8 cellular contexts compared by ENCODE assay signal in the genomic region with DNA sequence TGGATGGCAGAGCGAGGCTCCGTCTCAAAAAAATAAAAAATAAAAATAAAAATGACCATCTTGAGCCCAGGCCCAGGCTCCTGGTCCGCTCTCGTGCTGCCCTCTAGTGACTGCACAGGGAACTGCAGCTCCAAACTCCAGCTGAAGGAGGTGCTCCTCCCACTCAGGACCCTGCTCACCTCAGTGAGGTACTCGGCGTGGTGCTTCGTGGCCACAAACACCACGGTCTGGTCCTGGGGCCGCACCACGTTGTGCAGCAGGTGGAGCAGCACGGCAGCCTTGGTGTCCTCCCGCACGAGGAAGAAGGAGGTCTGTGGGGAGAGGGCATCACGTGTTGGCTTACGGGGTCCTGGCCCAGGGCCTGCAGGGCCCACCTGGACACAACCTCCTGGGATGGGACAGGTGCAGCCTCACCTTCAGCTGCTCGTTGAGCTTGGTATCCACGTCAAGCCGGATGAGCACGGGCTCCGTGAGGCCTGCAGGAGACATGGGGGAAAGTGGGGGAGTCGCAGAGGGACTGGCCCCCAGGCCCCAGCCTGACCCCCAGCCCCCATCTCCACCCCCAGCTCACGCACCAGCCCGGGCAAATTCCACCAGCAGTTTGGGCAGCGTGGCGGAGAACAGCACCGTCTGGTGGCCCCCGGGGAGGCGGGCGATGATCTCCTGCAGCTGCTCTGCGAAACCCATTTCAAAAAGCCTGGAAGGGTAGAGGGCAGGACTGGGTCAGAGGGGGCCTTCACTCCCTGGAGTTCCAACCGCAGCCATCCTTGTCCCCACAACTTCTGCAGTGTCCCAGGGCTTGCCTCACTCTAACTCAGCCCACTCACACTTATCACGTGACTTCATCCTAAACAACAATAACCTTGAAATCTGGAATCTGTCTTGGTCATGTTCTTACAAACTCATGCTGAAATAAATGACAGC. TPM values are rescaled to one million over a fixed set of nuclear protein-coding genes. Genes with fewer than 3 reads are reported as not detected.
A peak's percentile ranks its signal among the peaks of the same experiment; 100 is the strongest.
DNase-seq lines count a peak whose midpoint lies in the region; ATAC-seq and TF ChIP-seq lines count a peak whose summit lies in the region.

No MANE protein-coding gene starts in this region.

- in situ Hi-C loops in SK-MEL-5 (cut with HindIII; ENCODE audit: low pct_unique_long_range_greater_than_20kb, low sequenced_read_pairs) = no loop called here

- ATAC-seq in DND-41 (ENCODE audit: insufficient read depth, low read depth) (peak; percentile 85), HG02798 (IDR thresholded peaks at IDR 0.05; ENCODE audit: poor library complexity, unreplicated experiment) (peak; percentile 50), GM18873 (IDR thresholded peaks at IDR 0.05; ENCODE audit: low FRiP score, unreplicated experiment) (no peak), HG03025 (IDR thresholded peaks at IDR 0.05; ENCODE audit: low FRiP score, unreplicated experiment) (no peak)

- H3K4me3 ChIP-seq in DND-41 (ENCODE audit: low read depth in 1 of 2, low read length in 2 of 2) = no peak overlapping the region

- no peak overlapping the region for H3K27ac ChIP-seq in DND-41 (ENCODE audit: low read length)

- no peak overlapping the region for H2AFZ ChIP-seq in DND-41 (ENCODE audit: low read depth, low read length)

- peaks cover 33% of the 10 kb centered on the region for H3K79me2 ChIP-seq in DND-41 (ENCODE audit: insufficient read depth, low read length)

- H3K4me1 ChIP-seq in DND-41 (ENCODE audit: insufficient read depth, low read length) = no peaks in the 10 kb centered on the region

- H3K4me3 Mint-ChIP-seq in activated naive CD4-positive, alpha-beta T cell treated with anti-CD3 and anti-CD28 coated beads, Interleukin-2, amount 10 ng/mL, durations not matched to agents 7 days and 5 days = no peak overlapping the region

- H3K9ac ChIP-seq in DND-41 (ENCODE audit: low read depth, low read length) = no peak overlapping the region

- H3K36me3 ChIP-seq in DND-41 (ENCODE audit: insufficient read depth, low read length) = peaks cover 95% of the 10 kb centered on the region

- H3K4me1 Mint-ChIP-seq in activated naive CD4-positive, alpha-beta T cell treated with anti-CD3 and anti-CD28 coated beads, Interleukin-2, amount 10 ng/mL, durations not matched to agents 7 days and 5 days = no peaks in the 10 kb centered on the region

- no peak overlapping the region for H3K4me2 ChIP-seq in DND-41 (ENCODE audit: insufficient read depth, low read length)

- no peaks in the 10 kb centered on the region for H3K27me3 Mint-ChIP-seq in activated naive CD4-positive, alpha-beta T cell treated with anti-CD3 and anti-CD28 coated beads, Interleukin-2, amount 10 ng/mL, durations not matched to agents 7 days and 5 days

- DNase-seq in DND-41 (peak; percentile 75), SK-MEL-5 (ENCODE audit: low read depth, low spot score) (peak; percentile 73), head of caudate nucleus (peak; percentile 19 to 94 (median 83)), renal cortical epithelial cell (ENCODE audit: low read depth) (peak; percentile 35)
- peak; percentile 82 for DNase-seq in activated naive CD4-positive, alpha-beta T cell treated with anti-CD3 and anti-CD28 coated beads, Interleukin-2, amount 10 ng/mL, durations not matched to agents 7 days and 5 days

- CTCF ChIA-PET in activated naive CD4-positive, alpha-beta T cell treated with anti-CD3 and anti-CD28 coated beads, Interleukin-2, amount 10 ng/mL, durations not matched to agents 7 days and 5 days (lab: Charles Lee) = interaction anchor here (0.7 to 7.0 kb wide), 23 partner anchors 8 to 274 kb away, joined by 3 to 41 read pairs (median 4); no protein-coding TSS in a partner anchor

- peak; percentile 98 for TF ChIP-seq CTCF in DND-41 (IDR thresholded peaks at IDR 0.05; ENCODE audit: borderline replicate concordance, extremely low read depth, low read length, poor library complexity, severe bottlenecking)

- H3K27me3 ChIP-seq in DND-41 (ENCODE audit: insufficient read depth, low read length, poor library complexity) = no peaks in the 10 kb centered on the region

- peaks cover 4% of the 10 kb centered on the region for H3K9me3 Mint-ChIP-seq in activated naive CD4-positive, alpha-beta T cell treated with anti-CD3 and anti-CD28 coated beads, Interleukin-2, amount 10 ng/mL, durations not matched to agents 7 days and 5 days

- no peaks in the 10 kb centered on the region for H3K9me3 ChIP-seq in DND-41 (ENCODE audit: insufficient read depth, low read length, severe bottlenecking)

- intact Hi-C loops in head of caudate nucleus (cut with DNase I) = loop anchor here (5.0 kb wide), 1 partner anchor 127 kb away; no protein-coding TSS in a partner anchor

- H3K36me3 Mint-ChIP-seq in activated naive CD4-positive, alpha-beta T cell treated with anti-CD3 and anti-CD28 coated beads, Interleukin-2, amount 10 ng/mL, durations not matched to agents 7 days and 5 days = peaks cover 75% of the 10 kb centered on the region

- H4K20me1 ChIP-seq in DND-41 (ENCODE audit: insufficient read depth, low read length) = peaks cover 14% of the 10 kb centered on the region

- H3K27ac Mint-ChIP-seq in activated naive CD4-positive, alpha-beta T cell treated with anti-CD3 and anti-CD28 coated beads, Interleukin-2, amount 10 ng/mL, durations not matched to agents 7 days and 5 days = no peak overlapping the region

RNA-seq across cellular contexts. Expression of gene DDX54, which starts 10.6 kb away (rescaled TPM):
- total RNA-seq in SK-MEL-5 (2014; rRNA removed; shearing (Covaris generic)) = 60.4 and 73.4 TPM in 2 replicates
- polyA plus RNA-seq in SK-MEL-5 (2015; cell fraction: cytosol; rRNA removed) = 109 and 119 TPM in 2 replicates
- 66.3 and 74.1 TPM in 2 replicates for polyA plus RNA-seq in SK-MEL-5 (2015; cell fraction: nucleus; rRNA removed)
- total RNA-seq in renal cortical epithelial cell = 30.9 and 32.2 TPM in 2 replicates

RNA-seq across cellular contexts. Expression of gene RITA1, which starts 10.8 kb away (rescaled TPM):
- total RNA-seq in SK-MEL-5 (2014; rRNA removed; shearing (Covaris generic)) = 38.8 and 39.1 TPM in 2 replicates
- polyA plus RNA-seq in SK-MEL-5 (2015; cell fraction: cytosol; rRNA removed) = 44.7 and 50.9 TPM in 2 replicates
- 10.3 and 16.5 TPM in 2 replicates for polyA plus RNA-seq in SK-MEL-5 (2015; cell fraction: nucleus; rRNA removed)
- 27.1 and 31.1 TPM in 2 replicates for total RNA-seq in renal cortical epithelial cell

RNA-seq across cellular contexts. Expression of gene CFAP73, which starts 25.2 kb away (rescaled TPM):
- not detected in 2 replicates for total RNA-seq in SK-MEL-5 (2014; rRNA removed; shearing (Covaris generic))
- polyA plus RNA-seq in SK-MEL-5 (2015; cell fraction: cytosol; rRNA removed) = not detected in 2 replicates
- polyA plus RNA-seq in SK-MEL-5 (2015; cell fraction: nucleus; rRNA removed) = not detected in 2 replicates
- total RNA-seq in renal cortical epithelial cell = 0.25 TPM in 1 of 2 replicates, not detected in the other

RNA-seq across cellular contexts. Expression of gene RASAL1, which starts 39.2 kb away (rescaled TPM):
- 0.74 and 0.85 TPM in 2 replicates for total RNA-seq in SK-MEL-5 (2014; rRNA removed; shearing (Covaris generic))
- polyA plus RNA-seq in SK-MEL-5 (2015; cell fraction: cytosol; rRNA removed) = 1.3 and 2.2 TPM in 2 replicates
- polyA plus RNA-seq in SK-MEL-5 (2015; cell fraction: nucleus; rRNA removed) = 9.1 and 9.8 TPM in 2 replicates
- 16.3 and 36.5 TPM in 2 replicates for total RNA-seq in renal cortical epithelial cell

RNA-seq across cellular contexts. Expression of gene TPCN1, which starts 46.5 kb away (rescaled TPM):
- 14.3 and 16.3 TPM in 2 replicates for total RNA-seq in SK-MEL-5 (2014; rRNA removed; shearing (Covaris generic))
- polyA plus RNA-seq in SK-MEL-5 (2015; cell fraction: cytosol; rRNA removed) = 45.7 and 80.2 TPM in 2 replicates
- 165 and 212 TPM in 2 replicates for polyA plus RNA-seq in SK-MEL-5 (2015; cell fraction: nucleus; rRNA removed)
- 20.1 and 48.6 TPM in 2 replicates for total RNA-seq in renal cortical epithelial cell

Comparison
In these comparisons a context has a peak if more than half of its experiments do, and no peak if none do; other contexts are left out.
1. ATAC-seq: peak in DND-41 (single experiment) and HG02798 (single experiment); none in GM18873 (single experiment) and HG03025 (single experiment).
2. Peak in every context shown above with its lines, with median percentiles within 50 percentile points of each other: DNase-seq.